In the genomic region with DNA sequence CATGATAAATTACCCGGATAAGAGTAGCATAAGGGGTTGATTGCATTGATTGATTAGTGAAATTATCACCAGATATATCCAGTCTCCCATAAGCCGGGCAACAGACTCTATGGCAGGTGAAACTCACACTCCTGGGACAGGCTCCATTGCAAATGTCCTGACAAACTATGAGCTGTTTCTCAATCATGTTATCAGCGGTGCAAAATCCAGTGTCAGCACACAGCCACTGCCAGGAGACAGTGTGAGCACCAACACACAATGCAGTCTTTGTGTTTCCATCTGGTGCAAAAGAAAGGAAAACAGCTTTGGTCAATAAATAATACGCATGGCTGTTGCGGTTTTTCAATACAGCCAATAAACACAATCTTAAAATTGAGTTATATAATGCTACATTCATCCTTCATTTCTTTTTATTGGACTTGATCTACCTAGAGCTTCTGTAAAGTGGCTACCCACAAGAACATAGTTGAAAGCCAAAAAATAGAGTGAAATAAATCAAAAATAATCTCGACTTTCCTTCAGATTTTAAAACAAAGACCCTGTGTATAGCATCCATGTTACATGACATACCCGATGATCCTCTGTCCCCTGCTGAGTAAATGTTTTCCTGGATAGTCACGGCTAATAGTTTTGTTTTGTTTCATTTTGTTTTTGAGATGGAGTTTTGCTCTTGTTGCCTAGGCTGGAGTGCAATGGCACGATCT, we compare ENCODE assay signal across 24 cellular contexts.
DNase-seq lines count a peak whose midpoint lies in the region; FAIRE-seq and TF ChIP-seq lines count a peak whose summit lies in the region.
"Had no signal": no experiment of that assay in that cellular context is flagged by ENCODE, and none has a peak within 500 bp of the region (broad histone marks: within the 10 kb centered on the region; RNA-seq: fewer than 3 reads in every experiment).

No MANE protein-coding gene starts in this region.

- H3K9me3 ChIP-seq in breast epithelium (no peaks in the 10 kb centered on the region), mammary epithelial cell (replicated peaks; ENCODE audit: insufficient read depth, low read length) (peaks cover 17% of the 10 kb centered on the region)
- H3K9me3 ChIP-seq: A549, gastrocnemius medialis, Peyer's patch, upper lobe of right lung had no signal

- H3K79me2 ChIP-seq in mammary epithelial cell (ENCODE audit: insufficient read depth, low read length), result no peaks in the 10 kb centered on the region

- H3K4me2 ChIP-seq in mammary epithelial cell (ENCODE audit: insufficient read depth, low read depth, low read length), result no peak overlapping the region
- H3K4me2 ChIP-seq: A549; BLaER1 treated with 17β-estradiol and CSF1 and Interleukin-3, amounts not matched to agents 10 nM and 100 nM; GM23338 had no signal

- H3K4me3 ChIP-seq in breast epithelium, result no peak overlapping the region
- H3K4me3 ChIP-seq in mammary epithelial cell (replicated peaks in 1 of 3; ENCODE audit: insufficient read depth in 1 of 3, low read depth in 2 of 3, low read length in 3 of 3), result no peak overlapping the region
- H3K4me3 ChIP-seq in brain microvascular endothelial cell (ENCODE audit: low read depth, low read length), result no peak overlapping the region
- H3K4me3 ChIP-seq: A549; BLaER1 treated with 17β-estradiol and CSF1 and Interleukin-3, amounts not matched to agents 10 nM and 100 nM; gastrocnemius medialis; GM23338; Peyer's patch; SK-N-MC; upper lobe of right lung had no signal

- no peaks in the 10 kb centered on the region for H3K36me3 ChIP-seq in breast epithelium
- no peaks in the 10 kb centered on the region for H3K36me3 ChIP-seq in mammary epithelial cell (ENCODE audit: insufficient read depth, low read length)
- no peaks in the 10 kb centered on the region for H3K36me3 ChIP-seq in brain microvascular endothelial cell (replicated peaks)
- H3K36me3 ChIP-seq: BLaER1 treated with 17β-estradiol and CSF1 and Interleukin-3, amounts not matched to agents 10 nM and 100 nM; gastrocnemius medialis; Peyer's patch; upper lobe of right lung had no signal

- dilution Hi-C loops in mammary epithelial cell (cut with HindIII; ENCODE audit: low sequenced_read_pairs), result no loop called here

- H3K27me3 ChIP-seq in breast epithelium, result no peaks in the 10 kb centered on the region
- H3K27me3 ChIP-seq in mammary epithelial cell (ENCODE audit: insufficient read depth, low read length), result no peaks in the 10 kb centered on the region
- H3K27me3 ChIP-seq in brain microvascular endothelial cell (replicated peaks), result no peaks in the 10 kb centered on the region
- H3K27me3 ChIP-seq: BLaER1 treated with 17β-estradiol and CSF1 and Interleukin-3, amounts not matched to agents 10 nM and 100 nM; gastrocnemius medialis; Peyer's patch; upper lobe of right lung had no signal

- no peak for TF ChIP-seq CTCF in breast epithelium (IDR thresholded peaks at IDR 0.05)
- TF ChIP-seq CTCF in mammary epithelial cell (conservative IDR thresholded peaks at IDR 0.05 in 1 of 2, IDR thresholded peaks at IDR 0.05 in 1 of 2; ENCODE audit: extremely low read depth in 1 of 2, insufficient read depth in 1 of 2, low read depth in 1 of 2, low read length in 2 of 2), result no peak
- no peak for TF ChIP-seq CTCF in brain microvascular endothelial cell (IDR thresholded peaks at IDR 0.05; ENCODE audit: low read depth, low read length, missing control alignments)

- CTCF ChIA-PET in mammary epithelial cell (lab: Charles Lee; ENCODE audit: low non-redundant PET), result interaction anchor here (0.6 kb wide), 1 partner anchor 773 kb away, joined by 8 read pairs; no protein-coding TSS in a partner anchor

- in situ Hi-C loops in mammary epithelial cell (cut with MboI; ENCODE audit: low sequenced_read_pairs in 2 of 2) (no loop called here), brain microvascular endothelial cell (cut with HindIII; ENCODE audit: low pct_ligation_motif_present, low sequenced_read_pairs) (no loop called here)

- no peaks in the 10 kb centered on the region for H4K20me1 ChIP-seq in mammary epithelial cell (ENCODE audit: insufficient read depth, low read length)
- H4K20me1 ChIP-seq: BLaER1 treated with 17β-estradiol and CSF1 and Interleukin-3, amounts not matched to agents 10 nM and 100 nM had no signal

- TF ChIP-seq POLR2A in breast epithelium (IDR thresholded peaks at IDR 0.05), result no peak

- WGBS in mammary epithelial cell (ENCODE audit: low coverage, missing lambda C conversion rate), result 73% methylated on average over 9 of the region's 9 CpGs

- H3K4me1 ChIP-seq in breast epithelium (peaks cover 0 to 8% of the 10 kb centered on the region in 2 donors), mammary epithelial cell (ENCODE audit: insufficient read depth, low read length) (no peaks in the 10 kb centered on the region)
- H3K4me1 ChIP-seq: A549; BLaER1 treated with 17β-estradiol and CSF1 and Interleukin-3, amounts not matched to agents 10 nM and 100 nM had no signal

- H3K27ac ChIP-seq in breast epithelium (peak overlapping the region; percentile 26 to 70), mammary epithelial cell (ENCODE audit: insufficient read depth, low read depth, low read length) (no peak overlapping the region), brain microvascular endothelial cell (no peak overlapping the region)
- H3K27ac ChIP-seq: A549; BLaER1 treated with 17β-estradiol and CSF1 and Interleukin-3, amounts not matched to agents 10 nM and 100 nM; gastrocnemius medialis; Peyer's patch; SK-N-MC; upper lobe of right lung had no signal

- H3K9ac ChIP-seq in mammary epithelial cell (ENCODE audit: insufficient read depth, low read length), result no peak overlapping the region
- H3K9ac ChIP-seq: BLaER1 treated with 17β-estradiol and CSF1 and Interleukin-3, amounts not matched to agents 10 nM and 100 nM had no signal

- no peak overlapping the region for H2AFZ ChIP-seq in mammary epithelial cell (ENCODE audit: low read depth, low read length)
- H2AFZ ChIP-seq: GM23338 had no signal

- intact Hi-C loops in breast epithelium (cut with DNase I; ENCODE audit: low total_unique reads) (no loop called here), mammary epithelial cell (cut with micrococcal nuclease) (no loop called here)

- DNase-seq in breast epithelium (ENCODE audit: low spot score in 2 of 2), result no peak
- DNase-seq in mammary epithelial cell, result no peak
- DNase-seq in frontal cortex (ENCODE audit: low spot score in 2 of 2), result peak; percentile 46 to 59
- peak; percentile 63 for DNase-seq in midbrain (lab: John Stamatoyannopoulos, UW)
- DNase-seq in urothelium cell line (ENCODE audit: low spot score), result peak; percentile 51
- no peak for DNase-seq in NCI-H2107 (lab: John Stamatoyannopoulos, UW)
- DNase-seq in cerebellum (ENCODE audit: low spot score), result no peak
- no peak for DNase-seq in brain microvascular endothelial cell
- DNase-seq: activated naive CD4-positive, alpha-beta T cell treated with anti-CD3 and anti-CD28 coated beads, Interleukin-2, amount 50 U/mL, for 16 hours; activated T-cell treated with anti-CD3 and anti-CD28 coated beads, Interleukin-2, amount 50 U/mL, for 4 hours; aorta; gastrocnemius medialis; stimulated activated CD4-positive, alpha-beta T cell treated with anti-CD3 and anti-CD28 coated beads, Interleukin-1b, Interleukin-23, amount 100 ng/mL, for 48 hours; stimulated activated naive CD8-positive, alpha-beta T cell treated with anti-CD3 and anti-CD28 coated beads, Interleukin-15, amount 100 ng/mL, for 72 hours; T-helper 9 cell had no signal

- FAIRE-seq in frontal cortex (lab: Jason Lieb, UNC), result no peak
- FAIRE-seq in urothelium cell line (lab: Jason Lieb, UNC), result no peak
- FAIRE-seq: A549, D721Med, G401.6, GM19239 had no signal

- BruUV-seq in mammary epithelial cell (replicated peaks; lab: Mats Ljungman, UMichigan), result no TSS peak

Comparison
In these comparisons a context has a peak if more than half of its experiments do, and no peak if none do; other contexts are left out.
1. H3K27ac ChIP-seq: peak in breast epithelium (2 of 2); none in mammary epithelial cell (single experiment) and brain microvascular endothelial cell (single experiment).
2. DNase-seq: peak in frontal cortex (2 of 2), midbrain (single experiment) and urothelium cell line (single experiment); none in breast epithelium (0 of 2), mammary epithelial cell (single experiment), NCI-H2107 (single experiment), cerebellum (single experiment) and brain microvascular endothelial cell (single experiment).